Comparison of ENCODE assay signal across 25 cellular contexts in genomic region chr22:49532831-49533802, GRCh38.
DNase-seq lines count a peak whose midpoint lies in the region; TF ChIP-seq lines count a peak whose summit lies in the region.
"Had no signal": no experiment of that assay in that cellular context is flagged by ENCODE, and none has a peak within 500 bp of the region (broad histone marks: within the 10 kb centered on the region; RNA-seq: fewer than 3 reads in every experiment).

No MANE protein-coding gene starts in this region.

- H3K4me1 ChIP-seq in Karpas-422 (ENCODE audit: low read length) = peaks cover 73% of the 10 kb centered on the region
- no peaks in the 10 kb centered on the region for H3K4me1 ChIP-seq in sigmoid colon
- H3K4me1 ChIP-seq: gastroesophageal sphincter, left ventricle myocardium inferior, psoas muscle had no signal

- H4K20me1 ChIP-seq in Karpas-422 (ENCODE audit: insufficient read depth, low read depth, low read length) = no peaks in the 10 kb centered on the region; the same call in 1 of the 2 replicates

- no peaks in the 10 kb centered on the region for H3K9me2 ChIP-seq in Karpas-422 (replicated peaks; ENCODE audit: insufficient read depth, low read length)

- H3K27me3 ChIP-seq in Karpas-422 (ENCODE audit: low read length) (no peaks in the 10 kb centered on the region), sigmoid colon (peaks cover 0 to 13% (median 0%) of the 10 kb centered on the region in 3 donors)
- H3K27me3 ChIP-seq: dorsolateral prefrontal cortex, neutrophil had no signal

- peak overlapping the region; percentile 34; the same call in 1 of the 2 replicates for H3K9ac ChIP-seq in Karpas-422 (ENCODE audit: low read length)

- no peaks in the 10 kb centered on the region for H3K36me3 Mint-ChIP-seq in chondrocyte (ENCODE audit: low read depth)

- TF ChIP-seq POLR2A in sigmoid colon (IDR thresholded peaks at IDR 0.05) = no peak

- no peaks in the 10 kb centered on the region for H3K9me3 Mint-ChIP-seq in chondrocyte (ENCODE audit: low read depth)
- H3K9me3 Mint-ChIP-seq: activated CD8-positive, alpha-beta T cell treated with anti-CD3 and anti-CD28 coated beads for 36 hours; CD14-positive monocyte; central memory CD8-positive, alpha-beta T cell; T-helper 1 cell treated with Interleukin-12 subunit alpha and Interleukin-12 subunit beta and Interleukin-4 antibody, amounts not matched to agents 30 μg/mL and 1 μg/mL, for 36 hours had no signal

- peak overlapping the region; percentile 97 for H3K27ac ChIP-seq in Karpas-422 (ENCODE audit: low read length)
- H3K27ac ChIP-seq in sigmoid colon = no peak overlapping the region
- H3K27ac ChIP-seq: dorsolateral prefrontal cortex, gastroesophageal sphincter, left ventricle myocardium inferior, neutrophil, psoas muscle, SK-N-MC had no signal

- H3K9me3 ChIP-seq in Karpas-422 (ENCODE audit: low read length) (no peaks in the 10 kb centered on the region), sigmoid colon (no peaks in the 10 kb centered on the region)
- H3K9me3 ChIP-seq: gastroesophageal sphincter, neutrophil, psoas muscle had no signal

- no peak overlapping the region for H3K27ac Mint-ChIP-seq in chondrocyte (ENCODE audit: unreplicated experiment)
- H3K27ac Mint-ChIP-seq: activated CD8-positive, alpha-beta T cell treated with anti-CD3 and anti-CD28 coated beads for 36 hours; T-helper 1 cell treated with Interleukin-12 subunit alpha and Interleukin-12 subunit beta and Interleukin-4 antibody, amounts not matched to agents 30 μg/mL and 1 μg/mL, for 36 hours had no signal

- no peak for DNase-seq in Karpas-422
- DNase-seq in NCI-H524 (lab: John Stamatoyannopoulos, UW) = peak; percentile 72 to 80
- peak; percentile 55 for DNase-seq in chondrocyte (ENCODE audit: low spot score)
- peak; percentile 44 for DNase-seq in sigmoid colon
- DNase-seq in LoVo (ENCODE audit: low spot score) = no peak
- DNase-seq in NOMO-1 (lab: John Stamatoyannopoulos, UW; ENCODE audit: unreplicated experiment in 2 of 2) = no peak
- DNase-seq in stimulated activated CD4-positive, alpha-beta T cell treated with anti-CD3 and anti-CD28 coated beads, Interleukin-2, amount 100 ng/mL, for 48 hours = no peak
- DNase-seq: activated CD4-positive, CD25-positive, alpha-beta regulatory T cell treated with anti-CD3 and anti-CD28 coated beads, Interleukin-2, amount 50 U/mL, for 72 hours; activated CD8-positive, alpha-beta T cell treated with anti-CD3 and anti-CD28 coated beads for 36 hours; EL; hippocampal formation; Kasumi-1; left ventricle myocardium inferior; NCI-H2107; NCI-H510A treated with DMSO at 0.1 percent for 48 hours; psoas muscle; RPMI8226; stimulated activated naive CD4-positive, alpha-beta T cell treated with Interleukin-2 at 50 U/mL for 16 hours had no signal

- peaks cover 34% of the 10 kb centered on the region for H3K27me3 Mint-ChIP-seq in chondrocyte (ENCODE audit: low read depth)
- H3K27me3 Mint-ChIP-seq: activated CD8-positive, alpha-beta T cell treated with anti-CD3 and anti-CD28 coated beads for 36 hours; central memory CD8-positive, alpha-beta T cell had no signal

- H2AFZ ChIP-seq in Karpas-422 (ENCODE audit: low read length) = no peak overlapping the region

- TF ChIP-seq CTCF in chondrocyte (IDR thresholded peaks at IDR 0.05) (no peak), sigmoid colon (IDR thresholded peaks at IDR 0.05) (no peak)

- no peaks in the 10 kb centered on the region for H3K36me3 ChIP-seq in Karpas-422 (ENCODE audit: insufficient read depth, low read length)
- no peaks in the 10 kb centered on the region for H3K36me3 ChIP-seq in sigmoid colon
- H3K36me3 ChIP-seq: gastroesophageal sphincter, left ventricle myocardium inferior, neutrophil had no signal

- no peak for TF ChIP-seq EP300 in sigmoid colon (IDR thresholded peaks at IDR 0.05)

- H3K4me1 Mint-ChIP-seq in chondrocyte (ENCODE audit: low read depth) = no peaks in the 10 kb centered on the region
- H3K4me1 Mint-ChIP-seq: CD14-positive monocyte; central memory CD8-positive, alpha-beta T cell had no signal

- H3K4me2 ChIP-seq in Karpas-422 (ENCODE audit: low read depth, low read length, poor library complexity, severe bottlenecking) = peak overlapping the region; percentile 13

- no peak overlapping the region for H3K4me3 Mint-ChIP-seq in chondrocyte (ENCODE audit: unreplicated experiment)
- H3K4me3 Mint-ChIP-seq: activated CD8-positive, alpha-beta T cell treated with anti-CD3 and anti-CD28 coated beads for 36 hours; CD14-positive monocyte; central memory CD8-positive, alpha-beta T cell; T-helper 1 cell treated with Interleukin-12 subunit alpha and Interleukin-12 subunit beta and Interleukin-4 antibody, amounts not matched to agents 30 μg/mL and 1 μg/mL, for 36 hours had no signal

- 71 to 84% methylated on average over 23 of the region's 23 CpGs for WGBS in sigmoid colon, 2 donors

- intact Hi-C loops in sigmoid colon (cut with DNase I) = no loop called here

- peaks cover 13% of the 10 kb centered on the region for H3K79me2 ChIP-seq in Karpas-422 (ENCODE audit: low read length)

- H3K4me3 ChIP-seq in Karpas-422 (ENCODE audit: low read length) (no peak overlapping the region), sigmoid colon (no peak overlapping the region)
- H3K4me3 ChIP-seq: dorsolateral prefrontal cortex, gastroesophageal sphincter, left ventricle myocardium inferior, psoas muscle, SK-N-MC had no signal

Comparison
In these comparisons a context has a peak if more than half of its experiments do, and no peak if none do; other contexts are left out.
1. DNase-seq: peak in NCI-H524 (2 of 2), chondrocyte (single experiment) and sigmoid colon (single experiment); none in Karpas-422 (single experiment), LoVo (single experiment), NOMO-1 (0 of 2) and stimulated activated CD4-positive, alpha-beta T cell treated with anti-CD3 and anti-CD28 coated beads, Interleukin-2, amount 100 ng/mL, for 48 hours (0 of 2).